ENCODE assay signal across 18 cellular contexts in the genomic region with DNA sequence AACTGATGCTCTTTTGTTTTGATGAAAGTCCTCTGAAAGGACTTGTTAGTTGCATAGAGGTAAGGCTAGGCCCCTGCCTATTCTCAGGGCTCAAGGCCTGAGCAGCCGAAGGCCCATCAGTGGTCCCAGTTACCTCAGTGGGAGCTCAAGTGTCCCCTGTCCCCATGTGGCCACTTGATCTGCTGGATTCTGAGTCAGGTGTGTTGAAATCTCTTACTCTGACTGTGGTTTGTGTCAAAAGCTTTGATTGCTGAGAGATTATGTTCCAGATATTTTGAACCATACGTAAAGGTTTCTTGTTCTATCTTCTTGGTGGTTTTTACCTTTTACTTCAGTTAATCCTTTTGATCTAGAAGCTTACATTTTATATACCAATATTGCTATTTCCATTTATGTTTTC.
A peak's percentile ranks its signal among the peaks of the same experiment; 100 is the strongest.
DNase-seq lines count a peak whose midpoint lies in the region; ATAC-seq lines count a peak whose summit lies in the region.
"Had no signal": no experiment of that assay in that cellular context is flagged by ENCODE, and none has a peak within 500 bp of the region (broad histone marks: within the 10 kb centered on the region; RNA-seq: fewer than 3 reads in every experiment).

No MANE protein-coding gene starts in this region.

- no peaks in the 10 kb centered on the region for H3K27me3 Mint-ChIP-seq in activated CD4-positive, alpha-beta T cell treated with anti-CD3 and anti-CD28 coated beads, Interleukin-2, amount 10 ng/mL, durations not matched to agents 24 days and 14 days
- H3K27me3 Mint-ChIP-seq in stimulated activated naive CD8-positive, alpha-beta T cell treated with anti-CD3 and anti-CD28 coated beads, Interleukin-15, amount 100 ng/mL, for 72 hours, result no peaks in the 10 kb centered on the region
- H3K27me3 Mint-ChIP-seq in activated naive CD8-positive, alpha-beta T cell treated with anti-CD3 and anti-CD28 coated beads, Interleukin-2, amount 10 ng/mL, durations not matched to agents 7 days and 5 days, result no peaks in the 10 kb centered on the region

- DNase-seq in activated CD4-positive, alpha-beta T cell treated with anti-CD3 and anti-CD28 coated beads, Interleukin-2, amount 10 ng/mL, durations not matched to agents 24 days and 14 days, result no peak
- DNase-seq in activated CD4-positive, alpha-beta T cell treated with anti-CD3 and anti-CD28 coated beads, Interleukin-2, amount 50 U/mL, for 48 hours, result no peak
- no peak for DNase-seq in stimulated activated naive CD8-positive, alpha-beta T cell treated with anti-CD3 and anti-CD28 coated beads, Interleukin-15, amount 100 ng/mL, for 72 hours
- DNase-seq in stimulated activated naive CD8-positive, alpha-beta T cell treated with anti-CD3 and anti-CD28 coated beads, Interleukin-15, Interleukin-2, amounts not matched to agents 100 U/mL and 50 U/mL, for 24 hours, result no peak
- DNase-seq in activated naive CD8-positive, alpha-beta T cell treated with anti-CD3 and anti-CD28 coated beads, Interleukin-2, amount 10 ng/mL, durations not matched to agents 7 days and 5 days, result no peak
- no peak for DNase-seq in anterior cingulate cortex (lab: John Stamatoyannopoulos, UW)
- DNase-seq in left lobe of liver (ENCODE audit: low spot score), result no peak
- DNase-seq: C1 segment of cervical spinal cord; DMS79; GM23248; MV-4-11; NCI-H1417 treated with DMSO at 0.1 percent for 48 hours; NCI-H2029; NCI-H526; NK-92 treated with Interleukin-12 subunit alpha and Interleukin-12 subunit beta, amount 100 ng/mL, for 24 hours; OCI-M1 had no signal

- H3K27ac Mint-ChIP-seq in activated CD4-positive, alpha-beta T cell treated with anti-CD3 and anti-CD28 coated beads, Interleukin-2, amount 10 ng/mL, durations not matched to agents 24 days and 14 days, result peak overlapping the region; percentile 23
- H3K27ac Mint-ChIP-seq in stimulated activated naive CD8-positive, alpha-beta T cell treated with anti-CD3 and anti-CD28 coated beads, Interleukin-15, amount 100 ng/mL, for 72 hours, result peak overlapping the region; percentile 72 to 89
- peak overlapping the region; percentile 82 for H3K27ac Mint-ChIP-seq in activated naive CD8-positive, alpha-beta T cell treated with anti-CD3 and anti-CD28 coated beads, Interleukin-2, amount 10 ng/mL, durations not matched to agents 7 days and 5 days

- peak; percentile 43 for ATAC-seq in stimulated activated naive CD8-positive, alpha-beta T cell treated with anti-CD3 and anti-CD28 coated beads, Interleukin-15, amount 100 ng/mL, for 72 hours
- no peak for ATAC-seq in stimulated activated naive CD8-positive, alpha-beta T cell treated with anti-CD3 and anti-CD28 coated beads, Interleukin-15, Interleukin-2, amounts not matched to agents 100 U/mL and 50 U/mL, for 24 hours
- no peak for ATAC-seq in activated naive CD8-positive, alpha-beta T cell treated with anti-CD3 and anti-CD28 coated beads, Interleukin-2, amount 10 ng/mL, durations not matched to agents 7 days and 5 days (ENCODE audit: low read depth)
- ATAC-seq in left lobe of liver, result no peak
- ATAC-seq in GM18861 (IDR thresholded peaks at IDR 0.05; ENCODE audit: unreplicated experiment), result no peak
- ATAC-seq: HCT116 had no signal

- peak overlapping the region; percentile 47 for H3K4me3 Mint-ChIP-seq in activated CD4-positive, alpha-beta T cell treated with anti-CD3 and anti-CD28 coated beads, Interleukin-2, amount 10 ng/mL, durations not matched to agents 24 days and 14 days
- peak overlapping the region; percentile 20 to 43 for H3K4me3 Mint-ChIP-seq in stimulated activated naive CD8-positive, alpha-beta T cell treated with anti-CD3 and anti-CD28 coated beads, Interleukin-15, amount 100 ng/mL, for 72 hours
- peak overlapping the region; percentile 63 for H3K4me3 Mint-ChIP-seq in activated naive CD8-positive, alpha-beta T cell treated with anti-CD3 and anti-CD28 coated beads, Interleukin-2, amount 10 ng/mL, durations not matched to agents 7 days and 5 days

- no peaks in the 10 kb centered on the region for H3K9me3 Mint-ChIP-seq in activated CD4-positive, alpha-beta T cell treated with anti-CD3 and anti-CD28 coated beads, Interleukin-2, amount 10 ng/mL, durations not matched to agents 24 days and 14 days
- H3K9me3 Mint-ChIP-seq in stimulated activated naive CD8-positive, alpha-beta T cell treated with anti-CD3 and anti-CD28 coated beads, Interleukin-15, amount 100 ng/mL, for 72 hours, result peaks cover 0 to 7% of the 10 kb centered on the region in 2 donors
- no peaks in the 10 kb centered on the region for H3K9me3 Mint-ChIP-seq in activated naive CD8-positive, alpha-beta T cell treated with anti-CD3 and anti-CD28 coated beads, Interleukin-2, amount 10 ng/mL, durations not matched to agents 7 days and 5 days

- no peaks in the 10 kb centered on the region for H3K36me3 Mint-ChIP-seq in activated CD4-positive, alpha-beta T cell treated with anti-CD3 and anti-CD28 coated beads, Interleukin-2, amount 10 ng/mL, durations not matched to agents 24 days and 14 days (ENCODE audit: low read depth)
- H3K36me3 Mint-ChIP-seq in activated naive CD8-positive, alpha-beta T cell treated with anti-CD3 and anti-CD28 coated beads, Interleukin-2, amount 10 ng/mL, durations not matched to agents 7 days and 5 days, result peaks cover 3% of the 10 kb centered on the region

- peaks cover 68% of the 10 kb centered on the region for H3K4me1 Mint-ChIP-seq in activated CD4-positive, alpha-beta T cell treated with anti-CD3 and anti-CD28 coated beads, Interleukin-2, amount 10 ng/mL, durations not matched to agents 24 days and 14 days
- H3K4me1 Mint-ChIP-seq in stimulated activated naive CD8-positive, alpha-beta T cell treated with anti-CD3 and anti-CD28 coated beads, Interleukin-15, amount 100 ng/mL, for 72 hours, result peaks cover 89% of the 10 kb centered on the region
- peaks cover 58% of the 10 kb centered on the region for H3K4me1 Mint-ChIP-seq in activated naive CD8-positive, alpha-beta T cell treated with anti-CD3 and anti-CD28 coated beads, Interleukin-2, amount 10 ng/mL, durations not matched to agents 7 days and 5 days

- intact Hi-C loops in activated CD4-positive, alpha-beta T cell treated with anti-CD3 and anti-CD28 coated beads, Interleukin-2, amount 10 ng/mL, durations not matched to agents 24 days and 14 days (cut with micrococcal nuclease), result no loop called here

- POLR2A ChIA-PET in activated naive CD8-positive, alpha-beta T cell treated with anti-CD3 and anti-CD28 coated beads, Interleukin-2, amount 10 ng/mL, durations not matched to agents 7 days and 5 days (lab: Charles Lee), result interaction anchor here (1.0 to 1.2 kb wide), 4 partner anchors 13 to 298 kb away, joined by 3 to 4 read pairs (median 4); a partner anchor contains a TSS

Comparison
In these comparisons a context has a peak if more than half of its experiments do, and no peak if none do; other contexts are left out.
1. H3K27ac Mint-ChIP-seq: peak in every context shown above with its lines; median percentile 82 in activated naive CD8-positive, alpha-beta T cell treated with anti-CD3 and anti-CD28 coated beads, Interleukin-2, amount 10 ng/mL, durations not matched to agents 7 days and 5 days; 80 in stimulated activated naive CD8-positive, alpha-beta T cell treated with anti-CD3 and anti-CD28 coated beads, Interleukin-15, amount 100 ng/mL, for 72 hours; 23 in activated CD4-positive, alpha-beta T cell treated with anti-CD3 and anti-CD28 coated beads, Interleukin-2, amount 10 ng/mL, durations not matched to agents 24 days and 14 days.